In the genomic region with DNA sequence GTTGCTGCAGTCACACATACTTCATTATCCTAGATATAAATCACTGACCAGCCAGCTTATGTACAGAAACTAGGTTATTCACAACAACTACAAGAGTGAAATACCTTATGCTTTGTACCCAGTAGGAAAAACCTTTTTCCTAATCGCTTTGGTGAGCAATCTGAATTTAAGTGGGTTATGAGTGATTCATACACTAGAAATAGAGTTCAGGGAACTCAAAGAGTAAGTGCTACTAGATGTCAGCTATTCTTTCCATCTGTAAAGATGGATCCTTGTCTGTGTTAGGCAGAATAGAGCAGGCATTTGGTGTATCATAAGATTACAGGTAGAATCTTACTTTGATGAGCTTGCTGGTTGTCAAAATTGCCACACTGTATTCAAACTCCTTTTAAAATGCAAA, we compare ENCODE assay signal across 15 cellular contexts.
DNase-seq lines count a peak whose midpoint lies in the region; ATAC-seq, FAIRE-seq and TF ChIP-seq lines count a peak whose summit lies in the region.
"Had no signal": no experiment of that assay in that cellular context is flagged by ENCODE, and none has a peak within 500 bp of the region (broad histone marks: within the 10 kb centered on the region; RNA-seq: fewer than 3 reads in every experiment).

No MANE protein-coding gene starts in this region.

- no peaks in the 10 kb centered on the region for H3K27me3 ChIP-seq in bronchial epithelial cell (ENCODE audit: control insufficient read depth, insufficient read depth, low read length)
- H3K27me3 ChIP-seq: hepatocyte had no signal

- DNase-seq in activated CD4-positive, CD25-positive, alpha-beta regulatory T cell treated with anti-CD3 and anti-CD28 coated beads, Interleukin-2, amount 50 U/mL, for 72 hours: no peak
- DNase-seq in bronchial epithelial cell (ENCODE audit: low read depth) (peak; percentile 16), renal cortical epithelial cell (ENCODE audit: low read depth) (peak; percentile 65), MV-4-11 (lab: John Stamatoyannopoulos, UW) (no peak), middle frontal gyrus (ENCODE audit: extremely low spot score, low spot score) (no peak), frontal cortex (ENCODE audit: low spot score in 2 of 2) (no peak)
- DNase-seq: activated CD4-positive, alpha-beta T cell treated with anti-CD3 and anti-CD28 coated beads, Interleukin-2, amount 50 U/mL, for 1 hour; activated naive CD8-positive, alpha-beta T cell treated with anti-CD3 and anti-CD28 coated beads, Interleukin-2, amount 10 ng/mL, durations not matched to agents 7 days and 5 days; DMS153; midbrain; NCI-H2029 treated with DMSO at 0.1 percent for 48 hours had no signal

- TF ChIP-seq CTCF in bronchial epithelial cell (IDR thresholded peaks at IDR 0.05; ENCODE audit: insufficient read depth, low read length, severe bottlenecking): no peak

- peaks cover 1% of the 10 kb centered on the region for H3K36me3 ChIP-seq in bronchial epithelial cell (ENCODE audit: control insufficient read depth, insufficient read depth, low read length)

- FAIRE-seq in bronchial epithelial cell (lab: Jason Lieb, UNC): no peak
- FAIRE-seq in frontal cortex (lab: Jason Lieb, UNC): no peak
- FAIRE-seq: A204.1 had no signal

- no peak overlapping the region for H3K4me3 ChIP-seq in bronchial epithelial cell (ENCODE audit: low read depth, low read length)
- H3K4me3 ChIP-seq: hepatocyte had no signal

- ATAC-seq in activated CD4-positive, CD25-positive, alpha-beta regulatory T cell treated with anti-CD3 and anti-CD28 coated beads, Interleukin-2, amount 50 U/mL, for 24 hours: peak; percentile 46 to 68
- peak; percentile 5 for ATAC-seq in HG02938 (IDR thresholded peaks at IDR 0.05; ENCODE audit: unreplicated experiment)

Comparison
In these comparisons a context has a peak if more than half of its experiments do, and no peak if none do; other contexts are left out.
1. DNase-seq: peak in bronchial epithelial cell (single experiment) and renal cortical epithelial cell (single experiment); none in activated CD4-positive, CD25-positive, alpha-beta regulatory T cell treated with anti-CD3 and anti-CD28 coated beads, Interleukin-2, amount 50 U/mL, for 72 hours (single experiment), MV-4-11 (single experiment), middle frontal gyrus (single experiment) and frontal cortex (0 of 2).